In genomic region chr7:582081-582835, GRCh38 we compare ENCODE assay signal across 17 cellular contexts.
DNase-seq lines count a peak whose midpoint lies in the region; ATAC-seq lines count a peak whose summit lies in the region.
"Had no signal": no experiment of that assay in that cellular context is flagged by ENCODE, and none has a peak within 500 bp of the region (broad histone marks: within the 10 kb centered on the region; RNA-seq: fewer than 3 reads in every experiment).

No MANE protein-coding gene starts in this region.

- H3K9me3 Mint-ChIP-seq in activated CD4-positive, alpha-beta T cell treated with anti-CD3 and anti-CD28 coated beads, Interleukin-2, amount 10 ng/mL, durations not matched to agents 7 days and 5 days = peaks cover 7% of the 10 kb centered on the region
- H3K9me3 Mint-ChIP-seq in stimulated activated naive CD8-positive, alpha-beta T cell treated with anti-CD3 and anti-CD28 coated beads, Interleukin-15, Interleukin-2, amounts not matched to agents 100 ng/mL and 50 ng/mL, for 24 hours = peaks cover 9% of the 10 kb centered on the region
- no peaks in the 10 kb centered on the region for H3K9me3 Mint-ChIP-seq in activated T-helper 17 cell treated with anti-CD3 and anti-CD28 coated beads, Interleukin-2, amount 50 U/mL, for 72 hours
- H3K9me3 Mint-ChIP-seq in stimulated activated effector memory CD8-positive, alpha-beta T cell treated with anti-CD3 and anti-CD28 coated beads, Interleukin-12 subunit alpha, Interleukin-12 subunit beta, amount 100 ng/mL, for 72 hours = no peaks in the 10 kb centered on the region

- H3K27ac Mint-ChIP-seq in activated CD4-positive, alpha-beta T cell treated with anti-CD3 and anti-CD28 coated beads, Interleukin-2, amount 10 ng/mL, durations not matched to agents 7 days and 5 days = no peak overlapping the region
- no peak overlapping the region for H3K27ac Mint-ChIP-seq in stimulated activated naive CD8-positive, alpha-beta T cell treated with anti-CD3 and anti-CD28 coated beads, Interleukin-15, Interleukin-2, amounts not matched to agents 100 ng/mL and 50 ng/mL, for 24 hours
- H3K27ac Mint-ChIP-seq in activated T-helper 17 cell treated with anti-CD3 and anti-CD28 coated beads, Interleukin-2, amount 50 U/mL, for 72 hours = no peak overlapping the region
- no peak overlapping the region for H3K27ac Mint-ChIP-seq in stimulated activated effector memory CD8-positive, alpha-beta T cell treated with anti-CD3 and anti-CD28 coated beads, Interleukin-12 subunit alpha, Interleukin-12 subunit beta, amount 100 ng/mL, for 72 hours
- H3K27ac Mint-ChIP-seq: GM23338, IgD-negative memory B cell had no signal

- no peaks in the 10 kb centered on the region for H3K27me3 Mint-ChIP-seq in activated CD4-positive, alpha-beta T cell treated with anti-CD3 and anti-CD28 coated beads, Interleukin-2, amount 10 ng/mL, durations not matched to agents 7 days and 5 days
- H3K27me3 Mint-ChIP-seq in stimulated activated naive CD8-positive, alpha-beta T cell treated with anti-CD3 and anti-CD28 coated beads, Interleukin-15, Interleukin-2, amounts not matched to agents 100 ng/mL and 50 ng/mL, for 24 hours = no peaks in the 10 kb centered on the region
- H3K27me3 Mint-ChIP-seq in activated T-helper 17 cell treated with anti-CD3 and anti-CD28 coated beads, Interleukin-2, amount 50 U/mL, for 72 hours = no peaks in the 10 kb centered on the region
- H3K27me3 Mint-ChIP-seq: IgD-negative memory B cell had no signal

- ATAC-seq in stimulated activated naive CD8-positive, alpha-beta T cell treated with anti-CD3 and anti-CD28 coated beads, Interleukin-15, Interleukin-2, amounts not matched to agents 100 U/mL and 50 U/mL, for 24 hours = no peak
- no peak for ATAC-seq in activated T-helper 17 cell treated with anti-CD3 and anti-CD28 coated beads, Interleukin-2, amount 50 U/mL, for 72 hours (replicated peaks)
- no peak for ATAC-seq in stimulated activated effector memory CD8-positive, alpha-beta T cell treated with anti-CD3 and anti-CD28 coated beads, Interleukin-12 subunit alpha, Interleukin-12 subunit beta, amount 100 ng/mL, for 72 hours
- ATAC-seq in HG02981 (IDR thresholded peaks at IDR 0.05; ENCODE audit: unreplicated experiment) = no peak
- ATAC-seq: GM23338, HCT116 had no signal

- H3K36me3 Mint-ChIP-seq in activated CD4-positive, alpha-beta T cell treated with anti-CD3 and anti-CD28 coated beads, Interleukin-2, amount 10 ng/mL, durations not matched to agents 7 days and 5 days (ENCODE audit: low read depth) = peaks cover 30% of the 10 kb centered on the region
- H3K36me3 Mint-ChIP-seq in stimulated activated naive CD8-positive, alpha-beta T cell treated with anti-CD3 and anti-CD28 coated beads, Interleukin-15, Interleukin-2, amounts not matched to agents 100 ng/mL and 50 ng/mL, for 24 hours (ENCODE audit: low read depth) = peaks cover 64% of the 10 kb centered on the region
- peaks cover 60% of the 10 kb centered on the region for H3K36me3 Mint-ChIP-seq in activated T-helper 17 cell treated with anti-CD3 and anti-CD28 coated beads, Interleukin-2, amount 50 U/mL, for 72 hours (ENCODE audit: low read depth)
- H3K36me3 Mint-ChIP-seq in stimulated activated effector memory CD8-positive, alpha-beta T cell treated with anti-CD3 and anti-CD28 coated beads, Interleukin-12 subunit alpha, Interleukin-12 subunit beta, amount 100 ng/mL, for 72 hours = peaks cover 73% of the 10 kb centered on the region
- H3K36me3 Mint-ChIP-seq: CD14-positive monocyte had no signal

- H3K4me1 Mint-ChIP-seq in activated CD4-positive, alpha-beta T cell treated with anti-CD3 and anti-CD28 coated beads, Interleukin-2, amount 10 ng/mL, durations not matched to agents 7 days and 5 days = peaks cover 34% of the 10 kb centered on the region
- H3K4me1 Mint-ChIP-seq in stimulated activated naive CD8-positive, alpha-beta T cell treated with anti-CD3 and anti-CD28 coated beads, Interleukin-15, Interleukin-2, amounts not matched to agents 100 ng/mL and 50 ng/mL, for 24 hours (ENCODE audit: low read depth) = peaks cover 40% of the 10 kb centered on the region
- peaks cover 28% of the 10 kb centered on the region for H3K4me1 Mint-ChIP-seq in activated T-helper 17 cell treated with anti-CD3 and anti-CD28 coated beads, Interleukin-2, amount 50 U/mL, for 72 hours
- peaks cover 35% of the 10 kb centered on the region for H3K4me1 Mint-ChIP-seq in stimulated activated effector memory CD8-positive, alpha-beta T cell treated with anti-CD3 and anti-CD28 coated beads, Interleukin-12 subunit alpha, Interleukin-12 subunit beta, amount 100 ng/mL, for 72 hours
- H3K4me1 Mint-ChIP-seq: GM23338, IgD-negative memory B cell had no signal

- peak overlapping the region; percentile 51 for H3K4me3 Mint-ChIP-seq in activated CD4-positive, alpha-beta T cell treated with anti-CD3 and anti-CD28 coated beads, Interleukin-2, amount 10 ng/mL, durations not matched to agents 7 days and 5 days
- H3K4me3 Mint-ChIP-seq in stimulated activated naive CD8-positive, alpha-beta T cell treated with anti-CD3 and anti-CD28 coated beads, Interleukin-15, Interleukin-2, amounts not matched to agents 100 ng/mL and 50 ng/mL, for 24 hours = peak overlapping the region; percentile 39
- H3K4me3 Mint-ChIP-seq in activated T-helper 17 cell treated with anti-CD3 and anti-CD28 coated beads, Interleukin-2, amount 50 U/mL, for 72 hours = peak overlapping the region; percentile 93
- H3K4me3 Mint-ChIP-seq in stimulated activated effector memory CD8-positive, alpha-beta T cell treated with anti-CD3 and anti-CD28 coated beads, Interleukin-12 subunit alpha, Interleukin-12 subunit beta, amount 100 ng/mL, for 72 hours = peak overlapping the region; percentile 80
- H3K4me3 Mint-ChIP-seq: CD14-positive monocyte, GM23338, IgD-negative memory B cell had no signal

- DNase-seq in activated CD4-positive, alpha-beta T cell treated with anti-CD3 and anti-CD28 coated beads, Interleukin-2, amount 10 ng/mL, durations not matched to agents 7 days and 5 days = no peak
- no peak for DNase-seq in activated CD4-positive, alpha-beta T cell treated with anti-CD3 and anti-CD28 coated beads for 48 hours
- no peak for DNase-seq in stimulated activated naive CD8-positive, alpha-beta T cell treated with anti-CD3 and anti-CD28 coated beads, Interleukin-15, Interleukin-2, amounts not matched to agents 100 U/mL and 50 U/mL, for 24 hours
- DNase-seq in stimulated activated effector memory CD8-positive, alpha-beta T cell treated with anti-CD3 and anti-CD28 coated beads, Interleukin-12 subunit alpha, Interleukin-12 subunit beta, amount 100 ng/mL, for 72 hours (ENCODE audit: low spot score in 2 of 2) = no peak
- DNase-seq in NCI-H446 (lab: John Stamatoyannopoulos, UW) = no peak
- DNase-seq: DMS79, Kasumi-1, NCI-H1105, NCI-H1694, NCI-H524 had no signal

- POLR2A ChIA-PET in activated CD4-positive, alpha-beta T cell treated with anti-CD3 and anti-CD28 coated beads, Interleukin-2, amount 10 ng/mL, durations not matched to agents 7 days and 5 days (lab: Charles Lee) = no interaction called here

- CTCF ChIA-PET in activated CD4-positive, alpha-beta T cell treated with anti-CD3 and anti-CD28 coated beads, Interleukin-2, amount 10 ng/mL, durations not matched to agents 7 days and 5 days (lab: Charles Lee) = no interaction called here

Comparison
In these comparisons a context has a peak if more than half of its experiments do, and no peak if none do; other contexts are left out.
1. H3K4me3 Mint-ChIP-seq: peak in every context shown above with its lines; median percentile 93 in activated T-helper 17 cell treated with anti-CD3 and anti-CD28 coated beads, Interleukin-2, amount 50 U/mL, for 72 hours; 80 in stimulated activated effector memory CD8-positive, alpha-beta T cell treated with anti-CD3 and anti-CD28 coated beads, Interleukin-12 subunit alpha, Interleukin-12 subunit beta, amount 100 ng/mL, for 72 hours; 51 in activated CD4-positive, alpha-beta T cell treated with anti-CD3 and anti-CD28 coated beads, Interleukin-2, amount 10 ng/mL, durations not matched to agents 7 days and 5 days; 39 in stimulated activated naive CD8-positive, alpha-beta T cell treated with anti-CD3 and anti-CD28 coated beads, Interleukin-15, Interleukin-2, amounts not matched to agents 100 ng/mL and 50 ng/mL, for 24 hours.